ENCODE assay signal across 13 cellular contexts in the genomic region with DNA sequence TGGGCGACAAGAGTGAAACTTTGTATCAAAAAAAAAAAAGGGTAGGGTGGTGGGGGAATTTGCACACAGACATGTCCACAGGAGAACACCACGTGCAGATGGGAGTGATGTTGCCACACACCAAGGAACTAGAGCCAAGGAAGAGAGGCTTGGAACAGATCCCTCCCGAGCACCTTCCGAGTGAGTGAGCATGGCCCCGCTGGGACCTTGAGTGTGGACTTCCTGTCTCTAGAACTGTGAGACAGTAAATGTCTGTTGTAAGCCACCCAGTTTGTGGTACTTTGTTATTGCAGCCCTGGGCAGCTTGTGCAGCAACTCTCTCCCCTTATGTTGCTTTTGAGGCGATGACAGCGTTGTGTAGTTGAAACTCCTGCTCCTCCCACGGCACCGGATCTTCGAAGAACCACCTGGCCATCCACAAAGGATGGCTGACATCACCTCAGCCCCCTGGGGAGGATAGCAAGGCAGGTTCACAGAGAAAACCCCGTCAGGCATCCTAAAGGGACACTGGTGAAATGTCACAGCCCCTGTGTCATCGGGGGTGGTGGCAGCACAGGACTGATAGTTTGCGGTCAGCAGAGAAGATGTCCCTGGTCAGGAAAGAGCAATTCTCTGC. TPM values are rescaled to one million over a fixed set of nuclear protein-coding genes. Genes with fewer than 3 reads are reported as not detected.
DNase-seq lines count a peak whose midpoint lies in the region; ATAC-seq and TF ChIP-seq lines count a peak whose summit lies in the region.
"Had no signal": no experiment of that assay in that cellular context is flagged by ENCODE, and none has a peak within 500 bp of the region (broad histone marks: within the 10 kb centered on the region; RNA-seq: fewer than 3 reads in every experiment).

No MANE protein-coding gene starts in this region.

- H3K79me2 ChIP-seq in H9 (ENCODE audit: insufficient read depth, low read length) = no peaks in the 10 kb centered on the region

- H3K23ac ChIP-seq in H9 (ENCODE audit: insufficient read length, low read depth, low read length) = no peak overlapping the region

- peaks cover 35 to 37% of the 10 kb centered on the region in 2 experiments for H3K4me1 Mint-ChIP-seq in H9

- no peaks in the 10 kb centered on the region; a peak in 1 of 7 replicates for H3K36me3 Mint-ChIP-seq in H9 (ENCODE audit: insufficient read depth in 1 of 3, low read depth in 3 of 3)
- H3K36me3 Mint-ChIP-seq: CD14-positive monocyte had no signal

- H4K8ac ChIP-seq in H9 (replicated peaks; ENCODE audit: insufficient read length, low read depth, low read length) = no peak overlapping the region

- no peaks in the 10 kb centered on the region; a peak in 1 of 5 replicates for H3K9me3 Mint-ChIP-seq in H9

- no peak overlapping the region for H3K4me2 ChIP-seq in H9 (ENCODE audit: insufficient read depth, insufficient read length, low read length)
- H3K4me2 ChIP-seq: KMS-11 had no signal

- H3K4ac ChIP-seq in H9 (ENCODE audit: low read depth, low read length) = no peak overlapping the region

- H4K20me1 ChIP-seq in H9 (ENCODE audit: control insufficient read depth, insufficient read depth, insufficient read length) = no peaks in the 10 kb centered on the region

- no peak overlapping the region; the same call in 1 of the 2 replicates for H3K14ac ChIP-seq in H9 (ENCODE audit: insufficient read depth, low read length)

- H3T11ph ChIP-seq in H9 (ENCODE audit: low read length) = no peak overlapping the region

- in situ Hi-C loops in astrocyte of the spinal cord (cut with HindIII; ENCODE audit: low sequenced_read_pairs) = no loop called here

- no peak overlapping the region for H3K27ac ChIP-seq in H9 (ENCODE audit: insufficient read length, low read depth, low read length)
- no peak overlapping the region for H3K27ac ChIP-seq in lower lobe of right lung
- H3K27ac ChIP-seq: KMS-11 had no signal

- peak overlapping the region; percentile 31 for H2BK5ac ChIP-seq in H9 (ENCODE audit: insufficient read length, low read length)

- no peak overlapping the region for H2BK15ac ChIP-seq in H9 (ENCODE audit: low read depth, low read length)

- no peak overlapping the region for H3K9ac ChIP-seq in H9 (ENCODE audit: extremely low read depth, insufficient read length, low read length)
- H3K9ac ChIP-seq: KMS-11 had no signal

- H3K23me2 ChIP-seq in H9 (ENCODE audit: insufficient read length, low read depth, low read length, poor library complexity, severe bottlenecking) = no peaks in the 10 kb centered on the region

- no peak overlapping the region for H3K56ac ChIP-seq in H9 (ENCODE audit: insufficient read length, low read depth, low read length)

- peaks cover 6% of the 10 kb centered on the region; the same call in 1 of the 2 replicates for H3K4me1 ChIP-seq in H9 (ENCODE audit: insufficient read depth, low read length)
- peaks cover 8% of the 10 kb centered on the region for H3K4me1 ChIP-seq in lower lobe of right lung

- intact Hi-C loops in lower lobe of right lung (cut with DNase I) = no loop called here

- no peak overlapping the region for H2AK5ac ChIP-seq in H9 (ENCODE audit: insufficient read length, low read length)

- H2AFZ ChIP-seq in H9 (ENCODE audit: low read length) = no peak overlapping the region

- ATAC-seq in lower lobe of right lung (peak; percentile 18 to 20), GM18858 (IDR thresholded peaks at IDR 0.05; ENCODE audit: unreplicated experiment) (no peak)
- ATAC-seq: stimulated activated naive CD8-positive, alpha-beta T cell treated with anti-CD3 and anti-CD28 coated beads, Interleukin-15, Interleukin-2, amounts not matched to agents 100 U/mL and 50 U/mL, for 24 hours had no signal

- no peak overlapping the region for H4K5ac ChIP-seq in H9 (ENCODE audit: insufficient read length, low read depth, low read length)

- H3K4me3 ChIP-seq in astrocyte of the spinal cord (ENCODE audit: low read depth, low read length) (no peak overlapping the region), lower lobe of right lung (no peak overlapping the region)

- peak overlapping the region; percentile 42 for H3K18ac ChIP-seq in H9 (ENCODE audit: insufficient read length, low read depth, low read length)

- peak overlapping the region; percentile 5 for H4K91ac ChIP-seq in H9 (ENCODE audit: insufficient read length, low read depth, low read length)

- H3K27me3 ChIP-seq in H9 (ENCODE audit: insufficient read depth, low read length) (no peaks in the 10 kb centered on the region), lower lobe of right lung (ENCODE audit: low read depth) (no peaks in the 10 kb centered on the region)

- H2BK20ac ChIP-seq in H9 (ENCODE audit: low read depth, low read length, poor library complexity, severe bottlenecking) = no peak overlapping the region

- H3K4me3 Mint-ChIP-seq in H9 = no peak overlapping the region
- H3K4me3 Mint-ChIP-seq: CD14-positive monocyte had no signal

- H3K36me3 ChIP-seq in lower lobe of right lung = no peaks in the 10 kb centered on the region

- no peak overlapping the region for H2BK120ac ChIP-seq in H9 (ENCODE audit: low read depth, low read length, poor library complexity, severe bottlenecking)

- TF ChIP-seq CTCF in H9 (conservative IDR thresholded peaks at IDR 0.05) (no peak), astrocyte of the spinal cord (IDR thresholded peaks at IDR 0.05; ENCODE audit: low read depth, low read length) (no peak), lower lobe of right lung (IDR thresholded peaks at IDR 0.05) (no peak)

- DNase-seq in AG08395 (ENCODE audit: low spot score) (peak; percentile 54), H9 (no peak), astrocyte of the spinal cord (ENCODE audit: low read depth, low spot score) (peak; percentile 50), lower lobe of right lung (no peak), amniotic stem cell (lab: John Stamatoyannopoulos, UW) (no peak), midbrain (lab: John Stamatoyannopoulos, UW) (no peak)
- DNase-seq in stimulated activated CD4-positive, alpha-beta T cell treated with anti-CD3 and anti-CD28 coated beads, Interleukin-1b, Interleukin-23, amount 100 ng/mL, for 48 hours = no peak
- DNase-seq: effector memory CD4-positive, alpha-beta T cell; SHP77 treated with DMSO at 0.1 percent for 48 hours; stimulated activated naive CD8-positive, alpha-beta T cell treated with anti-CD3 and anti-CD28 coated beads, Interleukin-15, Interleukin-2, amounts not matched to agents 100 U/mL and 50 U/mL, for 24 hours had no signal

- H3K27me3 Mint-ChIP-seq in H9 (ENCODE audit: low read depth) = peaks cover 2% of the 10 kb centered on the region

- no peaks in the 10 kb centered on the region for H3K79me1 ChIP-seq in H9 (ENCODE audit: insufficient read depth, low read depth, low read length, poor library complexity, severe bottlenecking)

- H3K27ac Mint-ChIP-seq in H9 = peak overlapping the region in 2 of 3 experiments; percentile 9 to 46; a peak in 3 of 7 replicates
- H3K27ac Mint-ChIP-seq: CD14-positive monocyte had no signal

- peak overlapping the region; percentile 36 for H2BK12ac ChIP-seq in H9 (ENCODE audit: insufficient read length, low read depth, low read length)

- H3K9me3 ChIP-seq in H9 (ENCODE audit: control insufficient read depth, low read depth, low read length) (no peaks in the 10 kb centered on the region), lower lobe of right lung (no peaks in the 10 kb centered on the region)

- WGBS in H9 (ENCODE audit: extremely low coverage, insufficient read length, low lambda C conversion rate) = no CpG with 5 or more reads among the region's 13 CpGs

RNA-seq across cellular contexts. Expression of a gene that starts 54.7 kb away (rescaled TPM):
- total RNA-seq in H9 (2021) = 48.5 and 49.5 TPM in 2 replicates
- 33.1 TPM for total RNA-seq in lower lobe of right lung

Comparison
In these comparisons a context has a peak if more than half of its experiments do, and no peak if none do; other contexts are left out.
1. DNase-seq: peak in AG08395 (single experiment) and astrocyte of the spinal cord (single experiment); none in H9 (single experiment), lower lobe of right lung (single experiment), stimulated activated CD4-positive, alpha-beta T cell treated with anti-CD3 and anti-CD28 coated beads, Interleukin-1b, Interleukin-23, amount 100 ng/mL, for 48 hours (single experiment), amniotic stem cell (single experiment) and midbrain (single experiment).